ENCODE assay signal across 8 cellular contexts in genomic region chr4:80202784-80203553, GRCh38. TPM values are rescaled to one million over a fixed set of nuclear protein-coding genes. Genes with fewer than 3 reads are reported as not detected.
DNase-seq lines count a peak whose midpoint lies in the region; ATAC-seq lines count a peak whose summit lies in the region.

No MANE protein-coding gene starts in this region.

- no peaks in the 10 kb centered on the region for H3K9me3 ChIP-seq in right cardiac atrium (ENCODE audit: control insufficient read depth, low read length)

- no peak overlapping the region for H3K27ac ChIP-seq in right cardiac atrium (ENCODE audit: low read length)
- H3K27ac ChIP-seq in skin epidermis: peak overlapping the region in 19 of 21 experiments; percentile 3 to 86 (median 70)

- ATAC-seq in HG02938 (IDR thresholded peaks at IDR 0.05; ENCODE audit: unreplicated experiment) (peak; percentile 41), right cardiac atrium (peak; percentile 14 to 17)
- peak; percentile 51 to 68 for ATAC-seq in activated naive CD4-positive, alpha-beta T cell treated with anti-CD3 and anti-CD28 coated beads, Interleukin-2, amount 50 U/mL, for 72 hours

- H3K9me3 Mint-ChIP-seq in activated naive CD4-positive, alpha-beta T cell treated with anti-CD3 and anti-CD28 coated beads, Interleukin-2, amount 50 U/mL, for 72 hours: no peaks in the 10 kb centered on the region

- 3% methylated on average over 81 of the region's 81 CpGs for WGBS in right cardiac atrium

- H3K27me3 ChIP-seq in right cardiac atrium (ENCODE audit: control insufficient read depth, insufficient read depth): no peaks in the 10 kb centered on the region

- peaks cover 6% of the 10 kb centered on the region for H3K4me1 ChIP-seq in right cardiac atrium (ENCODE audit: control insufficient read depth, insufficient read depth, low read length)

- H3K36me3 Mint-ChIP-seq in activated naive CD4-positive, alpha-beta T cell treated with anti-CD3 and anti-CD28 coated beads, Interleukin-2, amount 50 U/mL, for 72 hours: peaks cover 5 to 10% of the 10 kb centered on the region in 2 donors

- H3K4me3 ChIP-seq in right cardiac atrium (ENCODE audit: low read length) (peak overlapping the region; percentile 56), skin epidermis (peak overlapping the region; percentile 40 to 68 (median 54))

- peak overlapping the region in 1 of 2 donors; percentile 63 for H3K27ac Mint-ChIP-seq in activated naive CD4-positive, alpha-beta T cell treated with anti-CD3 and anti-CD28 coated beads, Interleukin-2, amount 50 U/mL, for 72 hours

- intact Hi-C loops in right cardiac atrium (cut with DNase I): no loop called here

- peak; percentile 21 for DNase-seq in NCI-H2029 (lab: John Stamatoyannopoulos, UW)
- DNase-seq in NCI-H2029 treated with DMSO at 0.1 percent for 48 hours (lab: John Stamatoyannopoulos, UW): no peak
- peak; percentile 42 for DNase-seq in OCI-M1 (lab: John Stamatoyannopoulos, UW)
- DNase-seq in activated naive CD4-positive, alpha-beta T cell treated with anti-CD3 and anti-CD28 coated beads, Interleukin-2, amount 50 U/mL, for 72 hours (ENCODE audit: low spot score in 2 of 2): peak; percentile 37 to 62
- peak; percentile 28 to 76 (median 74) for DNase-seq in right cardiac atrium
- no peak for DNase-seq in globus pallidus (ENCODE audit: low spot score)

RNA-seq across cellular contexts. Expression of gene PRDM8, which starts 5.7 kb away (rescaled TPM):
- total RNA-seq in activated naive CD4-positive, alpha-beta T cell treated with anti-CD3 and anti-CD28 coated beads, Interleukin-2, amount 50 U/mL, for 72 hours: 1 to 10 TPM in 1 of 2 donors, under 1 TPM in 1; 0.56 to 3.8 TPM
- total RNA-seq in right cardiac atrium: 1 to 10 TPM in 2 of 4 donors, under 1 TPM in 2; 0.63 to 1.3 (median 0.98) TPM
- polyA plus RNA-seq in right cardiac atrium: 0.75 TPM

Comparison
In these comparisons a context has a peak if more than half of its experiments do, and no peak if none do; other contexts are left out.
1. DNase-seq: peak in NCI-H2029 (single experiment), OCI-M1 (single experiment), activated naive CD4-positive, alpha-beta T cell treated with anti-CD3 and anti-CD28 coated beads, Interleukin-2, amount 50 U/mL, for 72 hours (2 of 2) and right cardiac atrium (3 of 3); none in NCI-H2029 treated with DMSO at 0.1 percent for 48 hours (single experiment) and globus pallidus (single experiment).
2. Peak in every context shown above with its lines, with median percentiles within 50 percentile points of each other: ATAC-seq.